In genomic region chr3:18363367-18363766, GRCh38 we compare ENCODE assay signal across 8 cellular contexts.
"Had no signal": no experiment of that assay in that cellular context is flagged by ENCODE, and none has a peak within 500 bp of the region (broad histone marks: within the 10 kb centered on the region; RNA-seq: fewer than 3 reads in every experiment).

No MANE protein-coding gene starts in this region.

- H3K9me3 ChIP-seq: lower lobe of right lung, thyroid gland had no signal

- H3K27ac ChIP-seq: lower lobe of right lung, parathyroid adenoma, thyroid gland had no signal

- H3K27me3 ChIP-seq: dorsolateral prefrontal cortex, thyroid gland had no signal

- H3K4me1 ChIP-seq: lower lobe of right lung, parathyroid adenoma, thyroid gland had no signal

- H3K9me3 Mint-ChIP-seq: immature natural killer cell had no signal

- H3K9ac ChIP-seq: parathyroid adenoma had no signal

- H2AFZ ChIP-seq: parathyroid adenoma had no signal

- H3K4me3 Mint-ChIP-seq: immature natural killer cell had no signal

- DNase-seq: dorsolateral prefrontal cortex; immature natural killer cell; lower lobe of right lung; midbrain; stimulated activated CD4-positive, alpha-beta T cell treated with anti-CD3 and anti-CD28 coated beads, Interleukin-15, amount 100 ng/mL, for 24 hours; stimulated activated CD4-positive, alpha-beta T cell treated with anti-CD3 and anti-CD28 coated beads, Interleukin-4, amount 100 ng/mL, for 24 hours; thyroid gland had no signal

- H3K79me2 ChIP-seq: parathyroid adenoma had no signal

- ATAC-seq: lower lobe of right lung had no signal
